ENCODE assay signal across 8 cellular contexts in the genomic region with DNA sequence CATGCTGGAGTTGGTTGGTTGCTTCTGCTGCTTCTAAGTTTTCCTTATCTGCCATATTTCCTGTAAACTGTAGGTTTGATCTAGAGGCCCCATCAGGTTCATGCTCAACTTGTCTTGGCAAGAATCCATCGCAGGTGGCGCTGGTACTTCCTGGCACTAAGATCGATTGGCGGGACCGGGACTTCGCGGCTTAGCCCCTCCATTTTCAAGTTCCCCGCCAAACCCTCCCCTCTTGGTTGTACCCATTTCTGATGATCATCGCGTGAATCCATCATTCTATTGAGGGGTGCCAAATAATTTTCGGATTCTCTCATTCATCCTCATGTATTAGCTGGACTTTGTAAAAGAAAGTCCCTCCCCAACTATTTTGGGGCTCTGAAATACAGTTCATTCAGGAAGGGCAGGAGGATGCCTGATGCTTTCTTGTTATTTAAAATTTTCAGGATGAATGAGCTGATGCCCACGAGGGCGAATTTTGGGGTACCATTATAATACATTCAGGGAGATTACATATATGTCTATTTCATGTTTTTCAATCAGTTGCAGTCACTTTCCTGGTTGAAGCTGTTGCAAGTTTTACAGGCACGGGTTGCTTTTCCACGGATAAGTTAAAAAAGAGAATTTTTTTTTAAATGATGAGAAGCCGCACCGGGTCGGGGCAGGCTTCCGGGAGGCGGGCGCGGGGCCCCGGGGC. TPM values are rescaled to one million over a fixed set of nuclear protein-coding genes. Genes with fewer than 3 reads are reported as not detected.
DNase-seq lines count a peak whose midpoint lies in the region; ATAC-seq and TF ChIP-seq lines count a peak whose summit lies in the region.

No MANE protein-coding gene starts in this region.

- H3K36me3 Mint-ChIP-seq in chondrocyte (ENCODE audit: low read depth): no peaks in the 10 kb centered on the region

- H3K9me3 Mint-ChIP-seq in chondrocyte (ENCODE audit: low read depth): no peaks in the 10 kb centered on the region

- H3K4me3 Mint-ChIP-seq in chondrocyte (ENCODE audit: unreplicated experiment): peak overlapping the region; percentile 70

- DNase-seq in GM13976 (ENCODE audit: low spot score) (peak; percentile 75), NCI-H345 treated with DMSO at 0.1 percent for 48 hours (lab: John Stamatoyannopoulos, UW; ENCODE audit: unreplicated experiment) (peak; percentile 94), chondrocyte (ENCODE audit: low spot score) (no peak), medulla oblongata (ENCODE audit: extremely low spot score) (peak; percentile 35), NCI-H1694 treated with DMSO at 0.1 percent for 48 hours (lab: John Stamatoyannopoulos, UW) (no peak)
- DNase-seq in activated CD4-positive, CD25-positive, alpha-beta regulatory T cell (lab: John Stamatoyannopoulos, UW): peak; percentile 24 to 63 (median 60)
- peak; percentile 46 to 69 for DNase-seq in stimulated activated CD8-positive, alpha-beta memory T cell treated with anti-CD3 and anti-CD28 coated beads, Interleukin-15, amount 100 ng/mL, for 4 hours (ENCODE audit: low read depth in 2 of 2)

- no peaks in the 10 kb centered on the region for H3K27me3 Mint-ChIP-seq in chondrocyte (ENCODE audit: low read depth)

- peaks cover 28% of the 10 kb centered on the region for H3K4me1 Mint-ChIP-seq in chondrocyte (ENCODE audit: low read depth)

- no peak overlapping the region for H3K27ac Mint-ChIP-seq in chondrocyte (ENCODE audit: unreplicated experiment)

- TF ChIP-seq CTCF in GM13976 (IDR thresholded peaks at IDR 0.05; ENCODE audit: borderline replicate concordance, control extremely low read depth, extremely low read depth, insufficient read depth, missing control alignments) (peak; percentile 62), chondrocyte (IDR thresholded peaks at IDR 0.05) (peak; percentile 63)

- ATAC-seq in HG03103 (IDR thresholded peaks at IDR 0.05; ENCODE audit: low read depth, unreplicated experiment): peak; percentile 26

- in situ Hi-C loops in GM13976 (cut with MboI; ENCODE audit: low sequenced_read_pairs, unreplicated experiment): no loop called here

RNA-seq across cellular contexts. Expression of a gene that starts 0.4 kb away (rescaled TPM):
- total RNA-seq in chondrocyte: 6.8 to 11.8 TPM (median 7.1 TPM) in 3 replicates

RNA-seq across cellular contexts. Expression of a gene that starts 4.1 kb away (rescaled TPM):
- 11.8 to 15.3 TPM (median 14.0 TPM) in 3 replicates for total RNA-seq in chondrocyte

Comparison
In these comparisons a context has a peak if more than half of its experiments do, and no peak if none do; other contexts are left out.
1. DNase-seq: peak in GM13976 (single experiment), NCI-H345 treated with DMSO at 0.1 percent for 48 hours (single experiment), activated CD4-positive, CD25-positive, alpha-beta regulatory T cell (4 of 4), medulla oblongata (single experiment) and stimulated activated CD8-positive, alpha-beta memory T cell treated with anti-CD3 and anti-CD28 coated beads, Interleukin-15, amount 100 ng/mL, for 4 hours (2 of 2); none in chondrocyte (single experiment) and NCI-H1694 treated with DMSO at 0.1 percent for 48 hours (single experiment).